19 cellular contexts compared by ENCODE assay signal in genomic region chr5:159536626-159537025, GRCh38.
DNase-seq lines count a peak whose midpoint lies in the region; TF ChIP-seq lines count a peak whose summit lies in the region.
"Had no signal": no experiment of that assay in that cellular context is flagged by ENCODE, and none has a peak within 500 bp of the region (broad histone marks: within the 10 kb centered on the region; RNA-seq: fewer than 3 reads in every experiment).

No MANE protein-coding gene starts in this region.

- no peaks in the 10 kb centered on the region for H3K27me3 ChIP-seq in A673 (replicated peaks; ENCODE audit: insufficient read depth, low read depth, low read length, poor library complexity)

- TF ChIP-seq CTCF in A673 (conservative IDR thresholded peaks at IDR 0.05; ENCODE audit: low read depth, low read length): no peak

- CTCF ChIA-PET in A673 (lab: Charles Lee): no interaction called here

- peak; percentile 32 for DNase-seq in A172 (ENCODE audit: low spot score)
- DNase-seq in ELR (ENCODE audit: low read depth): peak; percentile 19
- peak; percentile 11 for DNase-seq in NCI-H226
- DNase-seq in renal cortical epithelial cell (ENCODE audit: low read depth): peak; percentile 29
- DNase-seq in A673 (ENCODE audit: low spot score): no peak
- DNase-seq in activated naive CD4-positive, alpha-beta T cell (lab: John Stamatoyannopoulos, UW): no peak
- DNase-seq in NCI-H2196 treated with DMSO at 0.1 percent for 48 hours (lab: John Stamatoyannopoulos, UW; ENCODE audit: unreplicated experiment): no peak
- DNase-seq: 8988T; ACHN; BE2C; C1 segment of cervical spinal cord; CD4-positive, CD25-positive, alpha-beta regulatory T cell; CD8-positive, alpha-beta memory T cell; COR-L47; DMS79; GOT3; HCEC 1CT; IMR-90 had no signal

- H3K4me1 ChIP-seq in A673 (ENCODE audit: insufficient read depth, low read length, poor library complexity, severe bottlenecking): no peaks in the 10 kb centered on the region
- H3K4me1 ChIP-seq: BE2C had no signal

- no TSS peak for BruUV-seq in A673 (replicated peaks; lab: Mats Ljungman, UMichigan)

- no peaks in the 10 kb centered on the region for H3K36me3 ChIP-seq in A673 (ENCODE audit: insufficient read depth, low read length, poor library complexity, severe bottlenecking)
- H3K36me3 ChIP-seq: BE2C had no signal

- H3K27ac ChIP-seq in A673 (ENCODE audit: low read depth, low read length, poor library complexity, severe bottlenecking): no peak overlapping the region

- H3K4me3 ChIP-seq in A673 (ENCODE audit: low read depth, low read length, poor library complexity, severe bottlenecking): no peak overlapping the region
- H3K4me3 ChIP-seq: K562 had no signal

- intact Hi-C loops in A673 (cut with micrococcal nuclease; ENCODE audit: unreplicated experiment): no loop called here

- no peaks in the 10 kb centered on the region for H3K9me3 ChIP-seq in A673 (ENCODE audit: low read depth, low read length, poor library complexity, severe bottlenecking)
- H3K9me3 ChIP-seq: BE2C had no signal

- POLR2A ChIA-PET in A673 (lab: Charles Lee; ENCODE audit: low non-redundant PET): no interaction called here

Comparison
In these comparisons a context has a peak if more than half of its experiments do, and no peak if none do; other contexts are left out.
1. DNase-seq: peak in A172 (single experiment), ELR (single experiment), NCI-H226 (single experiment) and renal cortical epithelial cell (single experiment); none in A673 (single experiment), activated naive CD4-positive, alpha-beta T cell (0 of 4) and NCI-H2196 treated with DMSO at 0.1 percent for 48 hours (single experiment).